1 cellular context compared by ENCODE assay signal in the genomic region with DNA sequence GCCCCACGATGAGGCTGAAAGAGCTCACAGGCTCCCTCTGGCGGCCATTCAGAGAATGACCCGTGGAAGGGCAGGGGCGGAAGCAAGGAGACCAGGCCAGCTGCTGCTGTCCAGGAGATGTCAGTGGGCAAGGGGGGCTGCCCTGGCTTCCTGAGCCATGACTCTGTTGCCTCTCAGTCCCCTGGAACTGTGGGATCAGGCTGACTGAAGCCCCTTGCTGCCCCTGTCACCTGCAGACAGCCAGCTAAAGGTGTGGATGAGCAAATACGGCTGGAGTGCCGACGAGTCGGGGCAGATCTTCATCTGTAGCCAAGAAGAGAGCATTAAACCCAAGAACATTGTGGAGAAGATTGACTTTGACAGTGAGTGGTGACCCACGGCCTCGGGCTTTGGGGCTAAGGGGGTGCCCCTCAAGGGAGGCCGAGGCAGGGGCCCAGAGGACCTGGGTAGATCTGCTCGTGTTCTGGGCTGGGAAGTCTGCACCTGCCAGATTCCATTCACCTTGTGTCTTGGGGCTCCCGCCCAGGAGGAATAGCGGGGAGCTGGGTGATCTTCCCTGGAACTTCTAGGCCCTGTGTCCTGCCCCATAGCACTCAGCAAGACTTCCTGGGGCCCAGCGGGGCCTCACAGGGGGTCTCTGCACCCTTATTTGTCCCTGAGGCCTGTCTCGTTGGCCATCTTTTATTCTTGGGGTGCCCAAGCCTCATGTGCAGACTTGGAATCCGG.
TF ChIP-seq lines count a peak whose summit lies in the region.

No MANE protein-coding gene starts in this region.

TF ChIP-seq in HepG2, 621 proteins besides CTCF, POLR2A, EP300 and RAD21 (continued from another document):
- TF ChIP-seq, protein P1, sequence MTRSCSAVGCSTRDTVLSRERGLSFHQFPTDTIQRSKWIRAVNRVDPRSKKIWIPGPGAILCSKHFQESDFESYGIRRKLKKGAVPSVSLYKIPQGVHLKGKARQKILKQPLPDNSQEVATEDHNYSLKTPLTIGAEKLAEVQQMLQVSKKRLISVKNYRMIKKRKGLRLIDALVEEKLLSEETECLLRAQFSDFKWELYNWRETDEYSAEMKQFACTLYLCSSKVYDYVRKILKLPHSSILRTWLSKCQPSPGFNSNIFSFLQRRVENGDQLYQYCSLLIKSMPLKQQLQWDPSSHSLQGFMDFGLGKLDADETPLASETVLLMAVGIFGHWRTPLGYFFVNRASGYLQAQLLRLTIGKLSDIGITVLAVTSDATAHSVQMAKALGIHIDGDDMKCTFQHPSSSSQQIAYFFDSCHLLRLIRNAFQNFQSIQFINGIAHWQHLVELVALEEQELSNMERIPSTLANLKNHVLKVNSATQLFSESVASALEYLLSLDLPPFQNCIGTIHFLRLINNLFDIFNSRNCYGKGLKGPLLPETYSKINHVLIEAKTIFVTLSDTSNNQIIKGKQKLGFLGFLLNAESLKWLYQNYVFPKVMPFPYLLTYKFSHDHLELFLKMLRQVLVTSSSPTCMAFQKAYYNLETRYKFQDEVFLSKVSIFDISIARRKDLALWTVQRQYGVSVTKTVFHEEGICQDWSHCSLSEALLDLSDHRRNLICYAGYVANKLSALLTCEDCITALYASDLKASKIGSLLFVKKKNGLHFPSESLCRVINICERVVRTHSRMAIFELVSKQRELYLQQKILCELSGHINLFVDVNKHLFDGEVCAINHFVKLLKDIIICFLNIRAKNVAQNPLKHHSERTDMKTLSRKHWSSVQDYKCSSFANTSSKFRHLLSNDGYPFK (CRISPR knock-in tag; IDR thresholded peaks at IDR 0.05; ENCODE audit: borderline replicate concordance) = no peak
- TF ChIP-seq AGO2 (optimal IDR thresholded peaks at IDR 0.05; ENCODE audit: low read depth, low read length) (peak; percentile 72), ETV5 (CRISPR knock-in tag; IDR thresholded peaks at IDR 0.05; ENCODE audit: borderline replicate concordance) (peak; percentile 46; the same call in 1 of the 2 replicates)
TF ChIP-seq in HepG2: peak in this region for 22.
